In genomic region chr2:222861411-222862067, GRCh38 we compare ENCODE assay signal across 8 cellular contexts. TPM values are rescaled to one million over a fixed set of nuclear protein-coding genes. Genes with fewer than 3 reads are reported as not detected.
DNase-seq lines count a peak whose midpoint lies in the region; ATAC-seq, FAIRE-seq and TF ChIP-seq lines count a peak whose summit lies in the region.

No MANE protein-coding gene starts in this region.

- H3K4me3 Mint-ChIP-seq in CD8-positive, alpha-beta T cell = no peak overlapping the region
- H3K4me3 Mint-ChIP-seq in activated CD8-positive, alpha-beta T cell treated with anti-CD3 and anti-CD28 coated beads for 36 hours = no peak overlapping the region
- no peak overlapping the region for H3K4me3 Mint-ChIP-seq in naive thymus-derived CD8-positive, alpha-beta T cell

- H3K9ac ChIP-seq in endothelial cell of umbilical vein (replicated peaks; ENCODE audit: extremely low read depth, insufficient read depth, low read length) = peak overlapping the region; percentile 94

- peak overlapping the region; percentile 83 for H3K4me2 ChIP-seq in endothelial cell of umbilical vein (ENCODE audit: insufficient read depth, low read length)

- no peaks in the 10 kb centered on the region for H3K27me3 ChIP-seq in CD8-positive, alpha-beta T cell (ENCODE audit: insufficient read depth, low read length)
- H3K27me3 ChIP-seq in endothelial cell of umbilical vein (ENCODE audit: control insufficient read depth in 2 of 2, insufficient read depth in 2 of 2, low read length in 2 of 2) (no peaks in the 10 kb centered on the region), suprapubic skin (no peaks in the 10 kb centered on the region)

- under 1% methylated on average over 12 of the region's 42 CpGs for WGBS in suprapubic skin

- BruUV-seq in endothelial cell of umbilical vein (replicated peaks; lab: Mats Ljungman, UMichigan) = no TSS peak

- TF ChIP-seq EP300 in suprapubic skin (IDR thresholded peaks at IDR 0.05) = no peak

- H3K9me3 Mint-ChIP-seq in CD8-positive, alpha-beta T cell = no peaks in the 10 kb centered on the region
- H3K9me3 Mint-ChIP-seq in activated CD8-positive, alpha-beta T cell treated with anti-CD3 and anti-CD28 coated beads for 36 hours = no peaks in the 10 kb centered on the region
- no peaks in the 10 kb centered on the region for H3K9me3 Mint-ChIP-seq in naive thymus-derived CD8-positive, alpha-beta T cell

- intact Hi-C loops in CD8-positive, alpha-beta T cell (cut with DNase I, micrococcal nuclease) = loop anchor here (1.0 to 10.0 kb wide), 6 partner anchors 41 to 1723 kb away; partner anchors contain the start of genes MRPL44 (in 2 of the 2), CUL3 (in 1 of the 2) and FARSB (in 1 of the 2)
- intact Hi-C loops in activated CD8-positive, alpha-beta T cell treated with anti-CD3 and anti-CD28 coated beads for 36 hours (cut with micrococcal nuclease) = no loop called here
- intact Hi-C loops in endothelial cell of umbilical vein (cut with micrococcal nuclease) = loop anchor here (2.0 kb wide), 3 partner anchors 65 to 167 kb away; no protein-coding TSS in a partner anchor

- H3K27me3 Mint-ChIP-seq in CD8-positive, alpha-beta T cell (ENCODE audit: low read depth) = no peaks in the 10 kb centered on the region
- peaks cover 3% of the 10 kb centered on the region for H3K27me3 Mint-ChIP-seq in activated CD8-positive, alpha-beta T cell treated with anti-CD3 and anti-CD28 coated beads for 36 hours
- H3K27me3 Mint-ChIP-seq in naive thymus-derived CD8-positive, alpha-beta T cell = no peaks in the 10 kb centered on the region

- peaks cover 13% of the 10 kb centered on the region for H4K20me1 ChIP-seq in endothelial cell of umbilical vein (replicated peaks; ENCODE audit: control insufficient read depth, extremely low read depth, insufficient read depth, low read length)

- CTCF ChIA-PET in CD8-positive, alpha-beta T cell (lab: Charles Lee) = interaction anchor here (1.2 to 1.7 kb wide), 4 partner anchors 15 to 154 kb away, joined by 4 to 6 read pairs (median 5); no protein-coding TSS in a partner anchor
- CTCF ChIA-PET in activated CD8-positive, alpha-beta T cell treated with anti-CD3 and anti-CD28 coated beads for 36 hours (lab: Charles Lee) = interaction anchor here (0.7 to 1.4 kb wide), 8 partner anchors 16 to 171 kb away, joined by 3 to 6 read pairs (median 4); no protein-coding TSS in a partner anchor
- CTCF ChIA-PET in endothelial cell of umbilical vein (lab: Charles Lee) = interaction anchor here (0.5 to 7.0 kb wide), 18 partner anchors 17 to 1548 kb away, joined by 3 to 79 read pairs (median 4); no protein-coding TSS in a partner anchor

- peak overlapping the region; percentile 91 for H3K27ac Mint-ChIP-seq in CD8-positive, alpha-beta T cell
- H3K27ac Mint-ChIP-seq in activated CD8-positive, alpha-beta T cell treated with anti-CD3 and anti-CD28 coated beads for 36 hours = peak overlapping the region; percentile 89
- H3K27ac Mint-ChIP-seq in naive thymus-derived CD8-positive, alpha-beta T cell = peak overlapping the region; percentile 62 to 99 (median 94)

- peaks cover 5% of the 10 kb centered on the region for H3K36me3 Mint-ChIP-seq in CD8-positive, alpha-beta T cell
- peaks cover 2% of the 10 kb centered on the region for H3K36me3 Mint-ChIP-seq in activated CD8-positive, alpha-beta T cell treated with anti-CD3 and anti-CD28 coated beads for 36 hours (ENCODE audit: low read depth)
- no peaks in the 10 kb centered on the region for H3K36me3 Mint-ChIP-seq in naive thymus-derived CD8-positive, alpha-beta T cell

- peaks cover 10% of the 10 kb centered on the region for H3K4me1 Mint-ChIP-seq in CD8-positive, alpha-beta T cell (ENCODE audit: low read depth)
- H3K4me1 Mint-ChIP-seq in activated CD8-positive, alpha-beta T cell treated with anti-CD3 and anti-CD28 coated beads for 36 hours (ENCODE audit: low read depth) = peaks cover 10% of the 10 kb centered on the region
- peaks cover 7 to 14% (median 8%) of the 10 kb centered on the region in 4 donors for H3K4me1 Mint-ChIP-seq in naive thymus-derived CD8-positive, alpha-beta T cell

- DNase-seq in CD8-positive, alpha-beta T cell = peak in 6 of 7 experiments; percentile 10 to 60 (median 38)
- peak; percentile 33 for DNase-seq in KBM-7
- peak; percentile 56 for DNase-seq in activated CD8-positive, alpha-beta T cell treated with anti-CD3 and anti-CD28 coated beads for 36 hours
- DNase-seq in endothelial cell of umbilical vein (ENCODE audit: low read depth, low spot score) = peak; percentile 61
- DNase-seq in naive thymus-derived CD8-positive, alpha-beta T cell = peak in 9 of 10 donors; percentile 25 to 69 (median 40)
- peak in 1 of 2 donors; percentile 74 for DNase-seq in suprapubic skin (ENCODE audit: low spot score in 2 of 2)
- DNase-seq in DMS79 treated with DMSO at 0.1 percent for 48 hours (lab: John Stamatoyannopoulos, UW) = no peak

- H3K79me2 ChIP-seq in endothelial cell of umbilical vein (ENCODE audit: control insufficient read depth, insufficient read depth, low read length) = peaks cover 57% of the 10 kb centered on the region

- peak overlapping the region; percentile 80 for H3K27ac ChIP-seq in CD8-positive, alpha-beta T cell (ENCODE audit: low read depth, low read length)
- peak overlapping the region; percentile 89 for H3K27ac ChIP-seq in endothelial cell of umbilical vein (ENCODE audit: insufficient read depth, low read depth, low read length)
- peak overlapping the region; percentile 95 for H3K27ac ChIP-seq in suprapubic skin

- peak overlapping the region; percentile 64 for H3K4me3 ChIP-seq in CD8-positive, alpha-beta T cell (ENCODE audit: low read depth, low read length)
- H3K4me3 ChIP-seq in endothelial cell of umbilical vein (replicated peaks in 1 of 3; ENCODE audit: insufficient read depth in 1 of 3, low read depth in 1 of 3, low read length in 3 of 3) = peak overlapping the region; percentile 72 to 94 (median 92)
- peak overlapping the region; percentile 99 for H3K4me3 ChIP-seq in suprapubic skin

- TF ChIP-seq POLR2A in endothelial cell of umbilical vein (IDR thresholded peaks at IDR 0.05; ENCODE audit: low read depth, low read length) (no peak), suprapubic skin (IDR thresholded peaks at IDR 0.05) (no peak)

- H3K9me3 ChIP-seq in CD8-positive, alpha-beta T cell (ENCODE audit: low read length) = no peaks in the 10 kb centered on the region
- H3K9me3 ChIP-seq in endothelial cell of umbilical vein (replicated peaks; ENCODE audit: control insufficient read depth, insufficient read depth, low read length) (no peaks in the 10 kb centered on the region), suprapubic skin (no peaks in the 10 kb centered on the region)

- FAIRE-seq in endothelial cell of umbilical vein (lab: Jason Lieb, UNC) = no peak

- peak; percentile 21 for ATAC-seq in CD8-positive, alpha-beta T cell
- peak; percentile 35 for ATAC-seq in GM21515 (IDR thresholded peaks at IDR 0.05; ENCODE audit: unreplicated experiment)
- peak; percentile 4 for ATAC-seq in activated CD8-positive, alpha-beta T cell treated with anti-CD3 and anti-CD28 coated beads for 36 hours
- peak in 1 of 2 donors; percentile 28 for ATAC-seq in naive thymus-derived CD8-positive, alpha-beta T cell

- dilution Hi-C loops in endothelial cell of umbilical vein (cut with MboI; ENCODE audit: extremely low pct_ligation_motif_present, low sequenced_read_pairs) = no loop called here

- no peak for TF ChIP-seq CTCF in CD8-positive, alpha-beta T cell (IDR thresholded peaks at IDR 0.05)
- no peak for TF ChIP-seq CTCF in activated CD8-positive, alpha-beta T cell treated with anti-CD3 and anti-CD28 coated beads for 36 hours (IDR thresholded peaks at IDR 0.05)
- TF ChIP-seq CTCF in endothelial cell of umbilical vein (IDR thresholded peaks at IDR 0.05; ENCODE audit: extremely low read depth in 1 of 2, insufficient read depth in 1 of 2, low read depth in 1 of 2, low read length in 2 of 2) = no peak
- TF ChIP-seq CTCF in suprapubic skin (IDR thresholded peaks at IDR 0.05) = no peak

- H2AFZ ChIP-seq in endothelial cell of umbilical vein (ENCODE audit: low read depth, low read length) = no peak overlapping the region

- POLR2A ChIA-PET in CD8-positive, alpha-beta T cell (lab: Charles Lee) = interaction anchor here (0.9 to 1.7 kb wide), 4 partner anchors 9 to 72 kb away, joined by 3 to 13 read pairs (median 3); no protein-coding TSS in a partner anchor
- POLR2A ChIA-PET in activated CD8-positive, alpha-beta T cell treated with anti-CD3 and anti-CD28 coated beads for 36 hours (lab: Charles Lee) = interaction anchor here (0.9 to 2.3 kb wide), 5 partner anchors 26 to 72 kb away, joined by 3 to 8 read pairs (median 4); no protein-coding TSS in a partner anchor
- POLR2A ChIA-PET in endothelial cell of umbilical vein (lab: Charles Lee) = interaction anchor here (0.6 to 1.1 kb wide), 2 partner anchors 28 to 63 kb away, joined by 4 to 6 read pairs; no protein-coding TSS in a partner anchor
- POLR2A ChIA-PET in naive thymus-derived CD8-positive, alpha-beta T cell (lab: Charles Lee) = interaction anchor here (1.0 to 1.8 kb wide), 2 partner anchors 9 to 205 kb away, joined by 3 to 5 read pairs; partner anchors contain the start of gene FARSB

- no peaks in the 10 kb centered on the region for H3K9me1 ChIP-seq in endothelial cell of umbilical vein (replicated peaks; ENCODE audit: control insufficient read depth, extremely low read depth, insufficient read depth, low read length)

- H3K36me3 ChIP-seq in CD8-positive, alpha-beta T cell (ENCODE audit: insufficient read depth, low read length) = no peaks in the 10 kb centered on the region
- H3K36me3 ChIP-seq in endothelial cell of umbilical vein (ENCODE audit: control insufficient read depth in 2 of 2, extremely low read depth in 1 of 2, insufficient read depth in 2 of 2, low read length in 2 of 2) (no peaks in the 10 kb centered on the region), suprapubic skin (no peaks in the 10 kb centered on the region)

- in situ Hi-C loops in KBM-7 (cut with MboI; ENCODE audit: low pct_unique_long_range_greater_than_20kb, low sequenced_read_pairs) = no loop called here

- H3K4me1 ChIP-seq in CD8-positive, alpha-beta T cell (ENCODE audit: insufficient read depth, low read length) = peaks cover 25% of the 10 kb centered on the region
- H3K4me1 ChIP-seq in endothelial cell of umbilical vein (ENCODE audit: control insufficient read depth, extremely low read depth, insufficient read depth, low read length) (peaks cover 38% of the 10 kb centered on the region), suprapubic skin (peaks cover 39% of the 10 kb centered on the region)

RNA-seq across cellular contexts. Expression of gene ACSL3, which starts 0.7 kb away (rescaled TPM):
- 10 to 100 TPM; 89.5 to 97.6 TPM for total RNA-seq in CD8-positive, alpha-beta T cell
- total RNA-seq in activated CD8-positive, alpha-beta T cell treated with anti-CD3 and anti-CD28 coated beads for 36 hours = 10 to 100 TPM; 43.8 to 44.6 TPM
- total RNA-seq in endothelial cell of umbilical vein (139 and 142 TPM in 2 replicates), suprapubic skin (100 to 1,000 TPM in 1 of 4 donors, 10 to 100 TPM in 3; 46.6 to 154 (median 60.2) TPM)
- polyA plus RNA-seq in endothelial cell of umbilical vein = 41.5 and 58.7 TPM in 2 replicates
- polyA plus RNA-seq in endothelial cell of umbilical vein (2011; cell fraction: cytosol; rRNA removed) = 41.7 and 45.9 TPM in 2 replicates
- polyA plus RNA-seq in endothelial cell of umbilical vein (2011; cell fraction: nucleus; rRNA removed) = 45.1 and 51.4 TPM in 2 replicates
- 86.6 and 98.4 TPM in 2 replicates for polyA plus RNA-seq in endothelial cell of umbilical vein (2012)
- polyA minus RNA-seq in endothelial cell of umbilical vein = 167 and 172 TPM in 2 replicates
- polyA minus RNA-seq in endothelial cell of umbilical vein (2011; cell fraction: cytosol; rRNA and poly(A)+ RNA removed) = 43.2 TPM
- polyA minus RNA-seq in endothelial cell of umbilical vein (2011; cell fraction: nucleus; rRNA and poly(A)+ RNA removed) = 79.5 and 85.9 TPM in 2 replicates
- total RNA-seq in naive thymus-derived CD8-positive, alpha-beta T cell = 10 to 100 TPM; 37.8 to 43.1 TPM
- polyA plus RNA-seq in naive thymus-derived CD8-positive, alpha-beta T cell = 10 to 100 TPM; 27.8 to 32.5 (median 31.2) TPM
